ENCODE assay signal across 10 cellular contexts in genomic region chr1:40389871-40390560, GRCh38. TPM values are rescaled to one million over a fixed set of nuclear protein-coding genes. Genes with fewer than 3 reads are reported as not detected.
A peak's percentile ranks its signal among the peaks of the same experiment; 100 is the strongest.
DNase-seq lines count a peak whose midpoint lies in the region; ATAC-seq lines count a peak whose summit lies in the region.
"Had no signal": no experiment of that assay in that cellular context is flagged by ENCODE, and none has a peak within 500 bp of the region (broad histone marks: within the 10 kb centered on the region; RNA-seq: fewer than 3 reads in every experiment).

No MANE protein-coding gene starts in this region.

- intact Hi-C loops in left cardiac atrium (cut with DNase I) = no loop called here

- H3K27ac Mint-ChIP-seq in activated naive CD4-positive, alpha-beta T cell treated with anti-CD3 and anti-CD28 coated beads, Interleukin-2, amount 50 U/mL, for 72 hours = peak overlapping the region; percentile 94 to 97
- peak overlapping the region; percentile 98 for H3K27ac Mint-ChIP-seq in stimulated activated memory B cell treated with anti-CD40 and anti-IgM and Interleukin-4, amounts not matched to agents 10 μg/mL and 1 μg/mL and 100 μg/mL, for 72 hours

- H3K36me3 Mint-ChIP-seq in activated naive CD4-positive, alpha-beta T cell treated with anti-CD3 and anti-CD28 coated beads, Interleukin-2, amount 50 U/mL, for 72 hours = peaks cover 47 to 57% of the 10 kb centered on the region in 2 donors
- H3K36me3 Mint-ChIP-seq in stimulated activated memory B cell treated with anti-CD40 and anti-IgM and Interleukin-4, amounts not matched to agents 10 μg/mL and 1 μg/mL and 100 μg/mL, for 72 hours = peaks cover 34% of the 10 kb centered on the region

- peak; percentile 94 for DNase-seq in HCEC 1CT
- DNase-seq in activated naive CD4-positive, alpha-beta T cell treated with anti-CD3 and anti-CD28 coated beads, Interleukin-2, amount 50 U/mL, for 72 hours (ENCODE audit: low spot score in 2 of 2) = no peak
- no peak for DNase-seq in left cardiac atrium
- DNase-seq in NCI-H2107 treated with DMSO at 0.1 percent for 48 hours (lab: John Stamatoyannopoulos, UW; ENCODE audit: unreplicated experiment) = no peak
- DNase-seq in NCI-H774 (lab: John Stamatoyannopoulos, UW) = no peak
- DNase-seq: glutamatergic neuron, T1000 had no signal

- peak in 1 of 2 donors; percentile 6 for ATAC-seq in activated naive CD4-positive, alpha-beta T cell treated with anti-CD3 and anti-CD28 coated beads, Interleukin-2, amount 50 U/mL, for 72 hours
- peak; percentile 51 to 77 for ATAC-seq in left cardiac atrium
- ATAC-seq in stimulated activated memory B cell treated with anti-CD40 and anti-IgM and Interleukin-4, amounts not matched to agents 10 μg/mL and 1 μg/mL and 100 μg/mL, for 72 hours = no peak
- ATAC-seq in HG03460 (IDR thresholded peaks at IDR 0.05; ENCODE audit: unreplicated experiment) = no peak
- no peak for ATAC-seq in GM18861 (IDR thresholded peaks at IDR 0.05; ENCODE audit: unreplicated experiment)

- H3K4me3 Mint-ChIP-seq in stimulated activated memory B cell treated with anti-CD40 and anti-IgM and Interleukin-4, amounts not matched to agents 10 μg/mL and 1 μg/mL and 100 μg/mL, for 72 hours = peak overlapping the region; percentile 45

- no peaks in the 10 kb centered on the region for H3K27me3 Mint-ChIP-seq in stimulated activated memory B cell treated with anti-CD40 and anti-IgM and Interleukin-4, amounts not matched to agents 10 μg/mL and 1 μg/mL and 100 μg/mL, for 72 hours

- H3K4me1 Mint-ChIP-seq in stimulated activated memory B cell treated with anti-CD40 and anti-IgM and Interleukin-4, amounts not matched to agents 10 μg/mL and 1 μg/mL and 100 μg/mL, for 72 hours = peaks cover 91% of the 10 kb centered on the region

- no peaks in the 10 kb centered on the region for H3K9me3 Mint-ChIP-seq in activated naive CD4-positive, alpha-beta T cell treated with anti-CD3 and anti-CD28 coated beads, Interleukin-2, amount 50 U/mL, for 72 hours
- no peaks in the 10 kb centered on the region for H3K9me3 Mint-ChIP-seq in stimulated activated memory B cell treated with anti-CD40 and anti-IgM and Interleukin-4, amounts not matched to agents 10 μg/mL and 1 μg/mL and 100 μg/mL, for 72 hours

RNA-seq across cellular contexts. Expression of gene SMAP2, which starts 16.5 kb away (rescaled TPM):
- total RNA-seq in activated naive CD4-positive, alpha-beta T cell treated with anti-CD3 and anti-CD28 coated beads, Interleukin-2, amount 50 U/mL, for 72 hours = 100 to 1,000 TPM; 229 to 299 TPM
- 10 to 100 TPM; 17.9 to 25.6 TPM for total RNA-seq in left cardiac atrium

Comparison
In these comparisons a context has a peak if more than half of its experiments do, and no peak if none do; other contexts are left out.
1. ATAC-seq: peak in left cardiac atrium (2 of 2); none in stimulated activated memory B cell treated with anti-CD40 and anti-IgM and Interleukin-4, amounts not matched to agents 10 μg/mL and 1 μg/mL and 100 μg/mL, for 72 hours (single experiment), HG03460 (single experiment) and GM18861 (single experiment).
2. RNA of gene SMAP2, which starts 16.5 kb away (total RNA-seq): 229 to 299 TPM in activated naive CD4-positive, alpha-beta T cell treated with anti-CD3 and anti-CD28 coated beads, Interleukin-2, amount 50 U/mL, for 72 hours; 17.9 to 25.6 TPM in left cardiac atrium; every median in the first group is over 4 times any median in the second.